ENCODE assay signal across 8 cellular contexts in genomic region chr9:116687762-116688160, GRCh38. TPM values are rescaled to one million over a fixed set of nuclear protein-coding genes. Genes with fewer than 3 reads are reported as not detected.
A peak's percentile ranks its signal among the peaks of the same experiment; 100 is the strongest.
DNase-seq lines count a peak whose midpoint lies in the region; ATAC-seq and TF ChIP-seq lines count a peak whose summit lies in the region.

No MANE protein-coding gene starts in this region.

- DNase-seq in DMS 273 (lab: John Stamatoyannopoulos, UW; ENCODE audit: unreplicated experiment) = peak; percentile 38
- DNase-seq in DMS 273 treated with DMSO at 0.1 percent for 48 hours (lab: John Stamatoyannopoulos, UW) = no peak
- no peak for DNase-seq in Peyer's patch
- DNase-seq in effector memory CD4-positive, alpha-beta T cell = no peak
- DNase-seq in GM19238 (ENCODE audit: insufficient read length, low spot score) = no peak
- DNase-seq in stimulated activated CD4-positive, alpha-beta T cell treated with anti-CD3 and anti-CD28 coated beads, Interleukin-4, amount 100 ng/mL, for 24 hours = no peak

- TF ChIP-seq POLR2A in Peyer's patch (IDR thresholded peaks at IDR 0.05) = no peak

- peak overlapping the region; percentile 66 for H3K9ac ChIP-seq in muscle layer of colon (ENCODE audit: low read length)

- ATAC-seq in GM19324 (IDR thresholded peaks at IDR 0.05; ENCODE audit: low FRiP score, unreplicated experiment) = no peak

- H3K4me1 ChIP-seq in Peyer's patch (peaks cover 0 to 43% (median 8%) of the 10 kb centered on the region in 4 donors), muscle layer of colon (ENCODE audit: insufficient read depth, low read length) (peaks cover 38% of the 10 kb centered on the region)
- peaks cover 19% of the 10 kb centered on the region for H3K4me1 ChIP-seq in effector memory CD4-positive, alpha-beta T cell (ENCODE audit: control insufficient read depth, insufficient read depth, low read length, poor library complexity, severe bottlenecking)

- H3K9me3 ChIP-seq in Peyer's patch (no peaks in the 10 kb centered on the region), muscle layer of colon (ENCODE audit: low read length) (no peaks in the 10 kb centered on the region)
- H3K9me3 ChIP-seq in effector memory CD4-positive, alpha-beta T cell (ENCODE audit: control insufficient read depth, low read length) = no peaks in the 10 kb centered on the region

- H3K4me3 ChIP-seq in Peyer's patch = peak overlapping the region; percentile 65 to 87 (median 82)
- peak overlapping the region; percentile 81 for H3K4me3 ChIP-seq in effector memory CD4-positive, alpha-beta T cell (ENCODE audit: insufficient read depth, low read depth, low read length, poor library complexity, severe bottlenecking)
- peak overlapping the region; percentile 75 to 88 for H3K4me3 ChIP-seq in muscle layer of colon (ENCODE audit: low read depth in 1 of 2, low read length in 2 of 2)

- no peaks in the 10 kb centered on the region for H3K36me3 ChIP-seq in Peyer's patch
- H3K36me3 ChIP-seq in effector memory CD4-positive, alpha-beta T cell (ENCODE audit: control insufficient read depth, insufficient read depth, low read length) = no peaks in the 10 kb centered on the region
- no peaks in the 10 kb centered on the region for H3K36me3 ChIP-seq in muscle layer of colon (ENCODE audit: insufficient read depth, low read length)

- no peaks in the 10 kb centered on the region for H3K27me3 ChIP-seq in Peyer's patch
- no peaks in the 10 kb centered on the region for H3K27me3 ChIP-seq in effector memory CD4-positive, alpha-beta T cell (replicated peaks; ENCODE audit: control insufficient read depth, insufficient read depth, low read length, poor library complexity, severe bottlenecking)
- H3K27me3 ChIP-seq in muscle layer of colon (ENCODE audit: control insufficient read depth in 1 of 2, insufficient read depth in 2 of 2, low read length in 2 of 2) = no peaks in the 10 kb centered on the region

- H3K27ac ChIP-seq in Peyer's patch (peak overlapping the region in 3 of 4 donors; percentile 78 to 87 (median 86)), muscle layer of colon (ENCODE audit: low read depth, low read length) (no peak overlapping the region)
- peak overlapping the region; percentile 59 for H3K27ac ChIP-seq in effector memory CD4-positive, alpha-beta T cell (ENCODE audit: insufficient read depth, low read length, poor library complexity, severe bottlenecking)

- no peak for TF ChIP-seq CTCF in Peyer's patch (IDR thresholded peaks at IDR 0.05)

RNA-seq across cellular contexts. Expression of gene TRIM32, which starts 0.7 kb away (rescaled TPM):
- total RNA-seq in Peyer's patch = 10 to 100 TPM; 12.4 to 35.7 (median 25.4) TPM
